26 cellular contexts compared by ENCODE assay signal in genomic region chrX:69082753-69083150, GRCh38.
"Had no signal": no experiment of that assay in that cellular context is flagged by ENCODE, and none has a peak within 500 bp of the region (broad histone marks: within the 10 kb centered on the region; RNA-seq: fewer than 3 reads in every experiment).

No MANE protein-coding gene starts in this region.

- ATAC-seq: activated naive CD4-positive, alpha-beta T cell treated with anti-CD3 and anti-CD28 coated beads, Interleukin-2, amount 50 U/mL, for 72 hours; left colon; naive thymus-derived CD8-positive, alpha-beta T cell; right lobe of liver; stimulated activated effector memory CD8-positive, alpha-beta T cell treated with anti-CD3 and anti-CD28 coated beads, Interleukin-12 subunit alpha, Interleukin-12 subunit beta, amount 100 ng/mL, for 72 hours; stimulated activated naive CD8-positive, alpha-beta T cell treated with anti-CD3 and anti-CD28 coated beads, Interleukin-15, amount 100 ng/mL, for 72 hours; upper lobe of right lung had no signal

- H3K4me1 ChIP-seq: breast epithelium, right lobe of liver, thyroid gland, upper lobe of right lung had no signal

- H3K27ac ChIP-seq: breast epithelium, epithelial cell of prostate, esophagus squamous epithelium, right lobe of liver, thyroid gland, upper lobe of right lung had no signal

- H3K27me3 ChIP-seq: esophagus squamous epithelium, right lobe of liver, thyroid gland, upper lobe of right lung had no signal

- H3K36me3 ChIP-seq: breast epithelium, esophagus squamous epithelium, right lobe of liver, thyroid gland, upper lobe of right lung had no signal

- DNase-seq: activated CD4-positive, alpha-beta memory T cell treated with anti-CD3 and anti-CD28 coated beads, Interleukin-2, amount 10 ng/mL, durations not matched to agents 7 days and 5 days; activated CD4-positive, alpha-beta T cell treated with anti-CD3 and anti-CD28 coated beads, Interleukin-2, amount 10 ng/mL, durations not matched to agents 7 days and 5 days; activated CD4-positive, CD25-positive, alpha-beta regulatory T cell treated with anti-CD3 and anti-CD28 coated beads, Interleukin-2, amount 50 U/mL, for 72 hours; activated naive CD4-positive, alpha-beta T cell; activated T-cell treated with anti-CD3 and anti-CD28 coated beads, Interleukin-2, amount 50 U/mL, for 48 hours; central memory CD4-positive, alpha-beta T cell; endodermal cell; esophagus squamous epithelium; glutamatergic neuron; left colon; naive thymus-derived CD8-positive, alpha-beta T cell; right lobe of liver; stimulated activated CD4-positive, alpha-beta T cell treated with anti-CD3 and anti-CD28 coated beads, Interleukin-4, amount 100 ng/mL, for 24 hours; stimulated activated naive CD8-positive, alpha-beta T cell treated with anti-CD3 and anti-CD28 coated beads, Interleukin-15, amount 100 ng/mL, for 72 hours; substantia nigra; T-helper 9 cell; thyroid gland; upper lobe of right lung had no signal

- H3K27me3 Mint-ChIP-seq: activated CD4-positive, alpha-beta memory T cell treated with anti-CD3 and anti-CD28 coated beads, Interleukin-2, amount 10 ng/mL, durations not matched to agents 7 days and 5 days; activated CD4-positive, alpha-beta T cell treated with anti-CD3 and anti-CD28 coated beads, Interleukin-2, amount 10 ng/mL, durations not matched to agents 7 days and 5 days; naive thymus-derived CD8-positive, alpha-beta T cell; progenitor cell of endocrine pancreas; stimulated activated naive CD8-positive, alpha-beta T cell treated with anti-CD3 and anti-CD28 coated beads, Interleukin-15, amount 100 ng/mL, for 72 hours had no signal

- H3K36me3 Mint-ChIP-seq: activated naive CD4-positive, alpha-beta T cell treated with anti-CD3 and anti-CD28 coated beads, Interleukin-2, amount 50 U/mL, for 72 hours; naive thymus-derived CD8-positive, alpha-beta T cell; stimulated activated effector memory CD8-positive, alpha-beta T cell treated with anti-CD3 and anti-CD28 coated beads, Interleukin-12 subunit alpha, Interleukin-12 subunit beta, amount 100 ng/mL, for 72 hours had no signal

- H3K4me3 ChIP-seq: breast epithelium, esophagus squamous epithelium, right lobe of liver, skin epidermis, thyroid gland, upper lobe of right lung had no signal

- H3K4me1 Mint-ChIP-seq: activated CD4-positive, alpha-beta memory T cell treated with anti-CD3 and anti-CD28 coated beads, Interleukin-2, amount 10 ng/mL, durations not matched to agents 7 days and 5 days; activated CD4-positive, alpha-beta T cell treated with anti-CD3 and anti-CD28 coated beads, Interleukin-2, amount 10 ng/mL, durations not matched to agents 7 days and 5 days; naive thymus-derived CD8-positive, alpha-beta T cell; stimulated activated effector memory CD8-positive, alpha-beta T cell treated with anti-CD3 and anti-CD28 coated beads, Interleukin-12 subunit alpha, Interleukin-12 subunit beta, amount 100 ng/mL, for 72 hours; stimulated activated naive CD8-positive, alpha-beta T cell treated with anti-CD3 and anti-CD28 coated beads, Interleukin-15, amount 100 ng/mL, for 72 hours had no signal

- H3K27ac Mint-ChIP-seq: activated CD4-positive, alpha-beta memory T cell treated with anti-CD3 and anti-CD28 coated beads, Interleukin-2, amount 10 ng/mL, durations not matched to agents 7 days and 5 days; activated CD4-positive, alpha-beta T cell treated with anti-CD3 and anti-CD28 coated beads, Interleukin-2, amount 10 ng/mL, durations not matched to agents 7 days and 5 days; activated naive CD4-positive, alpha-beta T cell treated with anti-CD3 and anti-CD28 coated beads, Interleukin-2, amount 50 U/mL, for 72 hours; activated T-helper 2 cell treated with anti-CD3 and anti-CD28 coated beads, Interferon-gamma antibody, Interleukin-2, Interleukin-4, amounts not matched to agents 10 μg/mL and 5 μg/mL and 100 μg/mL, durations not matched to agents 14 hours and 24 hours and 36 hours; dendritic cell treated with granulocyte-macrophage colony-stimulating factor and Interleukin-4, amounts not matched to agents 40 ng/mL and 50 ng/mL, for 4 days; endodermal cell; naive thymus-derived CD8-positive, alpha-beta T cell; progenitor cell of endocrine pancreas; stimulated activated effector memory CD8-positive, alpha-beta T cell treated with anti-CD3 and anti-CD28 coated beads, Interleukin-12 subunit alpha, Interleukin-12 subunit beta, amount 100 ng/mL, for 72 hours; stimulated activated naive CD8-positive, alpha-beta T cell treated with anti-CD3 and anti-CD28 coated beads, Interleukin-15, amount 100 ng/mL, for 72 hours had no signal

- H3K4me3 Mint-ChIP-seq: activated CD4-positive, alpha-beta memory T cell treated with anti-CD3 and anti-CD28 coated beads, Interleukin-2, amount 10 ng/mL, durations not matched to agents 7 days and 5 days; activated CD4-positive, alpha-beta T cell treated with anti-CD3 and anti-CD28 coated beads, Interleukin-2, amount 10 ng/mL, durations not matched to agents 7 days and 5 days; dendritic cell treated with granulocyte-macrophage colony-stimulating factor and Interleukin-4, amounts not matched to agents 40 ng/mL and 50 ng/mL, for 4 days; endodermal cell; naive thymus-derived CD8-positive, alpha-beta T cell; stimulated activated effector memory CD8-positive, alpha-beta T cell treated with anti-CD3 and anti-CD28 coated beads, Interleukin-12 subunit alpha, Interleukin-12 subunit beta, amount 100 ng/mL, for 72 hours; stimulated activated naive CD8-positive, alpha-beta T cell treated with anti-CD3 and anti-CD28 coated beads, Interleukin-15, amount 100 ng/mL, for 72 hours had no signal

- H3K9me3 Mint-ChIP-seq: activated CD4-positive, alpha-beta memory T cell treated with anti-CD3 and anti-CD28 coated beads, Interleukin-2, amount 10 ng/mL, durations not matched to agents 7 days and 5 days; activated CD4-positive, alpha-beta T cell treated with anti-CD3 and anti-CD28 coated beads, Interleukin-2, amount 10 ng/mL, durations not matched to agents 7 days and 5 days; activated naive CD4-positive, alpha-beta T cell treated with anti-CD3 and anti-CD28 coated beads, Interleukin-2, amount 50 U/mL, for 72 hours; activated T-helper 2 cell treated with anti-CD3 and anti-CD28 coated beads, Interferon-gamma antibody, Interleukin-2, Interleukin-4, amounts not matched to agents 10 μg/mL and 5 μg/mL and 100 μg/mL, durations not matched to agents 14 hours and 24 hours and 36 hours; dendritic cell treated with granulocyte-macrophage colony-stimulating factor and Interleukin-4, amounts not matched to agents 40 ng/mL and 50 ng/mL, for 4 days; naive thymus-derived CD8-positive, alpha-beta T cell; stimulated activated effector memory CD8-positive, alpha-beta T cell treated with anti-CD3 and anti-CD28 coated beads, Interleukin-12 subunit alpha, Interleukin-12 subunit beta, amount 100 ng/mL, for 72 hours; stimulated activated naive CD8-positive, alpha-beta T cell treated with anti-CD3 and anti-CD28 coated beads, Interleukin-15, amount 100 ng/mL, for 72 hours had no signal

- H3K9me3 ChIP-seq: breast epithelium, esophagus squamous epithelium, right lobe of liver, thyroid gland, upper lobe of right lung had no signal
